In the genomic region with DNA sequence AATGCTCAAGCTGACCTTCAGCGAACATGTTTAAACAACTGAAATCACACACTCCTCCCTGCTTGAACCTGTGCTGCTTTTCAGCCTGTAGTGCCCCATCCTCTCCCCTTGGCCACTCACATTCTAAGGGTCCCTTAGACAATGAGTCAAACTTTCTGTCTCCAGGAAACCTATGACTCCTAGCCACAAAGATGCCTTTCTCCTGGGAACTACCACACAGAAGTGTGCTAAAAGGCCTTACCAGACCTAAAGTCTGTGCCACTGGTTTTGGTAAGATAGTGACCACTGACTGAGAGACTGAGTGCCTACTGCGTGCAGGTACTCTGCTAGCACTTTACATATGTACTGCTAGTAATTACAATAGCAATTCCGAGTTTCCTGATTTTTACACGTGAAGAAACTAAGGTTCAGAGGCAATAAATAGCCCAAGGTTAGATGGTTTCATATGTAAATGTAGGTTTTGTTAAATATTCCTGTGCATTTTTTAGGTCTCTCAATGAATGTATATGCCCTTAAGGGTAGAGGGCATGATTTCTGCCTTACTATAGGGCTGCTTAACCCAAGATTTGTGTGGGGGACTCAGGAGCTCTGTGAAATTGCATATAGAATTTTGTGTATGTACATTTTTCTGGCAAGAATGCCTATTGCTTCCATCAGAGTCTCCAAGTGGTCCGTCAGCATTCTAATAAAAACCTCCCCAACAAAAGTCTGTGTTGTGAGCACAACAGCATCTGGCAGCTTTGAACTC, we compare ENCODE assay signal across 15 cellular contexts.
DNase-seq lines count a peak whose midpoint lies in the region; ATAC-seq, FAIRE-seq and TF ChIP-seq lines count a peak whose summit lies in the region.
"Had no signal": no experiment of that assay in that cellular context is flagged by ENCODE, and none has a peak within 500 bp of the region (broad histone marks: within the 10 kb centered on the region; RNA-seq: fewer than 3 reads in every experiment).

No MANE protein-coding gene starts in this region.

- H3K9me2 ChIP-seq in OCI-LY7 (ENCODE audit: insufficient read depth, low read length): no peaks in the 10 kb centered on the region

- H3K9me1 ChIP-seq in endothelial cell of umbilical vein (replicated peaks; ENCODE audit: control insufficient read depth, extremely low read depth, insufficient read depth, low read length): no peaks in the 10 kb centered on the region

- H3K4me1 ChIP-seq in OCI-LY7 (ENCODE audit: insufficient read depth, low read length, poor library complexity, severe bottlenecking) (peaks cover 53% of the 10 kb centered on the region), endothelial cell of umbilical vein (ENCODE audit: control insufficient read depth, extremely low read depth, insufficient read depth, low read length) (no peaks in the 10 kb centered on the region), mesodermal cell (ENCODE audit: control insufficient read depth, insufficient read depth, low read length, poor library complexity, severe bottlenecking) (peaks cover 34% of the 10 kb centered on the region)

- H3K27me3 ChIP-seq in endothelial cell of umbilical vein (ENCODE audit: control insufficient read depth in 2 of 2, insufficient read depth in 2 of 2, low read length in 2 of 2): no peaks in the 10 kb centered on the region

- WGBS in mesodermal cell (ENCODE audit: insufficient coverage in 2 of 2), 2 experiments: 38 to 43% methylated on average over 1 to 2 of the region's 5 CpGs

- H3K9me3 ChIP-seq in OCI-LY7 (ENCODE audit: low read length) (no peaks in the 10 kb centered on the region), endothelial cell of umbilical vein (replicated peaks; ENCODE audit: control insufficient read depth, insufficient read depth, low read length) (no peaks in the 10 kb centered on the region), mesodermal cell (ENCODE audit: control insufficient read depth, low read length) (no peaks in the 10 kb centered on the region)

- H3K36me3 ChIP-seq in OCI-LY7 (ENCODE audit: insufficient read depth, low read length): peaks cover 53% of the 10 kb centered on the region
- peaks cover under 1 to 9% of the 10 kb centered on the region in 2 experiments for H3K36me3 ChIP-seq in endothelial cell of umbilical vein (ENCODE audit: control insufficient read depth in 2 of 2, extremely low read depth in 1 of 2, insufficient read depth in 2 of 2, low read length in 2 of 2)
- peaks cover 44% of the 10 kb centered on the region for H3K36me3 ChIP-seq in mesodermal cell (ENCODE audit: control insufficient read depth, insufficient read depth, low read length)

- POLR2A ChIA-PET in OCI-LY7 (lab: Charles Lee): interaction anchor here (0.6 to 1.2 kb wide), 3 partner anchors 8 to 116 kb away, joined by 3 to 4 read pairs (median 3); no protein-coding TSS in a partner anchor
- POLR2A ChIA-PET in endothelial cell of umbilical vein (lab: Charles Lee): no interaction called here

- ATAC-seq in GM18498 (IDR thresholded peaks at IDR 0.05; ENCODE audit: unreplicated experiment): no peak
- ATAC-seq in GM18519 (IDR thresholded peaks at IDR 0.05; ENCODE audit: low FRiP score, unreplicated experiment): no peak

- H3K27ac ChIP-seq in OCI-LY7 (ENCODE audit: low read depth, low read length, poor library complexity, severe bottlenecking) (no peak overlapping the region), endothelial cell of umbilical vein (ENCODE audit: insufficient read depth, low read depth, low read length) (no peak overlapping the region), mesodermal cell (ENCODE audit: low read depth, low read length, severe bottlenecking) (peak overlapping the region; percentile 70)
- H3K27ac ChIP-seq: C4-2B had no signal

- CTCF ChIA-PET in OCI-LY7 (lab: Charles Lee; ENCODE audit: unreplicated experiment) (no interaction called here), endothelial cell of umbilical vein (lab: Charles Lee) (interaction anchor here (1.2 to 1.7 kb wide), 2 partner anchors 18 to 27 kb away, joined by 3 read pairs; no protein-coding TSS in a partner anchor)

- no peak for FAIRE-seq in endothelial cell of umbilical vein (lab: Jason Lieb, UNC)
- FAIRE-seq in GM12891 (lab: Jason Lieb, UNC): no peak
- FAIRE-seq: urothelium cell line had no signal

- TF ChIP-seq CTCF in OCI-LY7 (conservative IDR thresholded peaks at IDR 0.05; ENCODE audit: low read length) (no peak), endothelial cell of umbilical vein (IDR thresholded peaks at IDR 0.05; ENCODE audit: extremely low read depth in 1 of 2, insufficient read depth in 1 of 2, low read depth in 1 of 2, low read length in 2 of 2) (no peak)

- H3K4me2 ChIP-seq in OCI-LY7 (ENCODE audit: low read length) (peak overlapping the region; percentile 10; the same call in 1 of the 2 replicates), endothelial cell of umbilical vein (ENCODE audit: insufficient read depth, low read length) (no peak overlapping the region)

- H3K79me2 ChIP-seq in OCI-LY7 (ENCODE audit: insufficient read depth, low read depth, low read length) (no peaks in the 10 kb centered on the region), endothelial cell of umbilical vein (ENCODE audit: control insufficient read depth, insufficient read depth, low read length) (no peaks in the 10 kb centered on the region)

- TF ChIP-seq POLR2A in endothelial cell of umbilical vein (IDR thresholded peaks at IDR 0.05; ENCODE audit: low read depth, low read length) (no peak), GM12891 (IDR thresholded peaks at IDR 0.05; ENCODE audit: low read depth, low read length) (no peak)

- intact Hi-C loops in OCI-LY7 (cut with micrococcal nuclease; ENCODE audit: unreplicated experiment) (no loop called here), endothelial cell of umbilical vein (cut with micrococcal nuclease) (no loop called here)

- BruUV-seq in OCI-LY7 (replicated peaks; lab: Mats Ljungman, UMichigan) (no TSS peak), endothelial cell of umbilical vein (replicated peaks; lab: Mats Ljungman, UMichigan) (no TSS peak)

- dilution Hi-C loops in endothelial cell of umbilical vein (cut with MboI; ENCODE audit: extremely low pct_ligation_motif_present, low sequenced_read_pairs): no loop called here

- H4K20me1 ChIP-seq in OCI-LY7 (ENCODE audit: insufficient read depth, low read length): no peaks in the 10 kb centered on the region
- H4K20me1 ChIP-seq in endothelial cell of umbilical vein (replicated peaks; ENCODE audit: control insufficient read depth, extremely low read depth, insufficient read depth, low read length): no peaks in the 10 kb centered on the region

- no peak overlapping the region for H3K9ac ChIP-seq in endothelial cell of umbilical vein (replicated peaks; ENCODE audit: extremely low read depth, insufficient read depth, low read length)

- H3K4me3 ChIP-seq in OCI-LY7 (ENCODE audit: low read depth, low read length, poor library complexity, severe bottlenecking) (no peak overlapping the region), endothelial cell of umbilical vein (replicated peaks in 1 of 3; ENCODE audit: insufficient read depth in 1 of 3, low read depth in 1 of 3, low read length in 3 of 3) (no peak overlapping the region), mesodermal cell (ENCODE audit: extremely low read depth, insufficient read depth, low read length, poor library complexity, severe bottlenecking) (no peak overlapping the region)

- H2AFZ ChIP-seq in OCI-LY7 (ENCODE audit: low read length): no peak overlapping the region
- H2AFZ ChIP-seq in endothelial cell of umbilical vein (ENCODE audit: low read depth, low read length): no peak overlapping the region

- peak; percentile 82 for DNase-seq in EH (ENCODE audit: low read depth)
- no peak for DNase-seq in OCI-LY7 (ENCODE audit: low spot score)
- DNase-seq in endothelial cell of umbilical vein (ENCODE audit: low read depth, low spot score): peak; percentile 7
- no peak for DNase-seq in hypothalamus (lab: John Stamatoyannopoulos, UW)
- no peak for DNase-seq in GM12891 (ENCODE audit: insufficient read length, low spot score)
- DNase-seq: activated CD8-positive, alpha-beta memory T cell treated with anti-CD3 and anti-CD28 coated beads, Interleukin-2, amount 50 U/mL, for 48 hours; activated naive CD8-positive, alpha-beta T cell treated with anti-CD3 and anti-CD28 coated beads, Interleukin-2, amount 10 ng/mL, durations not matched to agents 7 days and 5 days; H7; naive B cell; stimulated activated CD4-positive, alpha-beta T cell treated with anti-CD3 and anti-CD28 coated beads, Interleukin-2, amount 100 ng/mL, for 24 hours had no signal

TF ChIP-seq in endothelial cell of umbilical vein, 7 proteins besides CTCF, POLR2A, EP300 and RAD21:
- no peak for TF ChIP-seq MYC (IDR thresholded peaks at IDR 0.05; ENCODE audit: low read depth, low read length)
- TF ChIP-seq JUN (IDR thresholded peaks at IDR 0.05; ENCODE audit: borderline replicate concordance, insufficient read depth, insufficient read length, low read depth): no peak
- TF ChIP-seq GATA2 (IDR thresholded peaks at IDR 0.05; ENCODE audit: insufficient read depth, insufficient read length, low read depth, low read length): no peak

TF ChIP-seq in GM12891, 5 proteins besides CTCF, POLR2A, EP300 and RAD21:
- TF ChIP-seq POLR2AphosphoS5 (IDR thresholded peaks at IDR 0.05; ENCODE audit: low read depth, low read length) (no peak), SPI1 (IDR thresholded peaks at IDR 0.05; ENCODE audit: low read depth, low read length) (no peak), TAF1 (IDR thresholded peaks at IDR 0.05; ENCODE audit: low read depth, low read length) (no peak), PAX5 (IDR thresholded peaks at IDR 0.05; ENCODE audit: insufficient read depth, low read length, severe bottlenecking) (no peak), POU2F2 (IDR thresholded peaks at IDR 0.05; ENCODE audit: low read depth, low read length) (no peak)
TF ChIP-seq in GM12891: peak in this region for 0.

Comparison
In these comparisons a context has a peak if more than half of its experiments do, and no peak if none do; other contexts are left out.
1. DNase-seq: peak in EH (single experiment) and endothelial cell of umbilical vein (single experiment); none in OCI-LY7 (single experiment), hypothalamus (0 of 51) and GM12891 (single experiment).